8 cellular contexts compared by ENCODE assay signal in genomic region chr5:61765471-61765870, GRCh38.
"Had no signal": no experiment of that assay in that cellular context is flagged by ENCODE, and none has a peak within 500 bp of the region (broad histone marks: within the 10 kb centered on the region; RNA-seq: fewer than 3 reads in every experiment).

No MANE protein-coding gene starts in this region.

- H2AFZ ChIP-seq: GM23248, GM23338 had no signal

- DNase-seq: GM23248, GOT3, H7, H9, HCEC 1CT, HFFc6 had no signal

- H3K4me2 ChIP-seq: GM23338 had no signal

- H3K9me3 ChIP-seq: HAP-1 had no signal

- H3K27ac ChIP-seq: GM23248 had no signal

- H3K4me1 ChIP-seq: HAP-1 had no signal

- H3K36me3 ChIP-seq: HAP-1 had no signal

- H3K9ac ChIP-seq: GM23248 had no signal

- H3K4me3 ChIP-seq: GM23248, GM23338, HAP-1 had no signal
